9 cellular contexts compared by ENCODE assay signal in genomic region chr11:46912526-46913150, GRCh38.
DNase-seq lines count a peak whose midpoint lies in the region; ATAC-seq and TF ChIP-seq lines count a peak whose summit lies in the region.
"Had no signal": no experiment of that assay in that cellular context is flagged by ENCODE, and none has a peak within 500 bp of the region (broad histone marks: within the 10 kb centered on the region; RNA-seq: fewer than 3 reads in every experiment).

No MANE protein-coding gene starts in this region.

- DNase-seq in COLO668 (lab: John Stamatoyannopoulos, UW; ENCODE audit: unreplicated experiment), result peak; percentile 71
- DNase-seq in NCI-H146 treated with DMSO at 0.1 percent for 48 hours (lab: John Stamatoyannopoulos, UW; ENCODE audit: unreplicated experiment), result peak; percentile 63
- DNase-seq in astrocyte of the cerebellum (ENCODE audit: low read depth), result no peak
- peak; percentile 89 for DNase-seq in left kidney (ENCODE audit: low read depth, low spot score)
- DNase-seq in central memory CD4-positive, alpha-beta T cell, result no peak
- no peak for DNase-seq in activated naive CD4-positive, alpha-beta T cell (lab: John Stamatoyannopoulos, UW)
- DNase-seq: activated CD4-positive, CD25-positive, alpha-beta regulatory T cell treated with anti-CD3 and anti-CD28 coated beads, Interleukin-2, amount 50 U/mL, for 72 hours had no signal

- TF ChIP-seq CTCF in astrocyte of the cerebellum (IDR thresholded peaks at IDR 0.05; ENCODE audit: low read depth, low read length, missing control alignments), result no peak

- in situ Hi-C loops in astrocyte of the cerebellum (cut with HindIII; ENCODE audit: low sequenced_read_pairs), result no loop called here

- H3K4me3 ChIP-seq in astrocyte of the cerebellum (ENCODE audit: low read depth, low read length), result peak overlapping the region; percentile 1

- ATAC-seq in HG03354 (IDR thresholded peaks at IDR 0.05; ENCODE audit: poor library complexity, severe bottlenecking, unreplicated experiment) (no peak), HG02852 (IDR thresholded peaks at IDR 0.05; ENCODE audit: unreplicated experiment) (no peak)

Comparison
In these comparisons a context has a peak if more than half of its experiments do, and no peak if none do; other contexts are left out.
1. DNase-seq: peak in COLO668 (single experiment), NCI-H146 treated with DMSO at 0.1 percent for 48 hours (single experiment) and left kidney (single experiment); none in astrocyte of the cerebellum (single experiment), central memory CD4-positive, alpha-beta T cell (single experiment) and activated naive CD4-positive, alpha-beta T cell (0 of 4).